In the genomic region with DNA sequence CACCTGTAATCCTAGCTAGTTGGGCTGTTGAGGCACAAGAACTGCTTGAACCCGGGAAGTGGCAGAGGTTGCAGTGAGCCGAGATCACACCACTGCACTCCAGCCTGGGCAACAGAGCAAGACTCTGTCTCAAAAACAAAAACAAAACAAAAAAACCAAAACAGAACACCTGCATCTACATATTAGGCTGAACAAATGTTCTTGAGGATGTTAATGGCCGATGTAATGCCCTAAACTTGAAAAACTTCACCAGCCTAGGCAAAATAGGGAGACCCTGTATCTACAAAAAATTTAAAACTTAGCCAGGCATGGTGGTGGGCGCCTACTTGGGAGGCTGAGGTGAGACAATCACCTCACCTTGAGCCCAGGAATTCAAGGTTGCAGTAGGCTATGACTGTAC, we compare ENCODE assay signal across 19 cellular contexts. TPM values are rescaled to one million over a fixed set of nuclear protein-coding genes. Genes with fewer than 3 reads are reported as not detected.
DNase-seq lines count a peak whose midpoint lies in the region; ATAC-seq and TF ChIP-seq lines count a peak whose summit lies in the region.
"Had no signal": no experiment of that assay in that cellular context is flagged by ENCODE, and none has a peak within 500 bp of the region (broad histone marks: within the 10 kb centered on the region; RNA-seq: fewer than 3 reads in every experiment).

No MANE protein-coding gene starts in this region.

- no peak overlapping the region for H3K4ac ChIP-seq in IMR-90 (ENCODE audit: low read depth, low read length)

- H4K8ac ChIP-seq in IMR-90 (ENCODE audit: low read depth in 2 of 2, low read length in 2 of 2): no peak overlapping the region

- CTCF ChIA-PET in IMR-90 (lab: Yijun Ruan, JAX): no interaction called here

- H3K9me3 ChIP-seq in IMR-90 (ENCODE audit: control insufficient read depth, insufficient read depth, low read length) (no peaks in the 10 kb centered on the region), osteoblast (ENCODE audit: low read depth, low read length) (no peaks in the 10 kb centered on the region)
- H3K9me3 ChIP-seq: BLaER1 had no signal

- no peaks in the 10 kb centered on the region for H3K9me3 Mint-ChIP-seq in activated T-cell treated with anti-CD3 and anti-CD28 coated beads, Interleukin-2, amount 50 U/mL, for 72 hours
- H3K9me3 Mint-ChIP-seq: CD14-positive monocyte; CD8-positive, alpha-beta T cell; IgD-negative memory B cell had no signal

- H2AFZ ChIP-seq in IMR-90 (replicated peaks; ENCODE audit: low read length, poor library complexity) (no peak overlapping the region), osteoblast (ENCODE audit: low read length) (no peak overlapping the region)

- no TSS peak for BruUV-seq in IMR-90 (replicated peaks; lab: Mats Ljungman, UMichigan)

- H3K79me1 ChIP-seq in IMR-90 (ENCODE audit: low read depth in 1 of 2, low read length in 2 of 2): peaks cover 12 to 67% of the 10 kb centered on the region in 2 experiments

- H3K4me2 ChIP-seq in IMR-90 (ENCODE audit: low read depth, low read length): no peak overlapping the region
- no peak overlapping the region for H3K4me2 ChIP-seq in osteoblast (ENCODE audit: insufficient read depth, low read length)
- H3K4me2 ChIP-seq: BLaER1 had no signal

- H3K4me3 Mint-ChIP-seq in activated T-cell treated with anti-CD3 and anti-CD28 coated beads, Interleukin-2, amount 50 U/mL, for 72 hours: no peak overlapping the region
- H3K4me3 Mint-ChIP-seq: CD14-positive monocyte; CD8-positive, alpha-beta T cell; IgD-negative memory B cell had no signal

- H3K36me3 ChIP-seq in IMR-90 (ENCODE audit: control insufficient read depth, insufficient read depth, low read length) (no peaks in the 10 kb centered on the region; the same call in 1 of the 2 replicates), osteoblast (ENCODE audit: insufficient read depth, low read length) (no peaks in the 10 kb centered on the region)

- TF ChIP-seq CTCF in IMR-90 (conservative IDR thresholded peaks at IDR 0.05; ENCODE audit: low read depth, low read length) (no peak), osteoblast (IDR thresholded peaks at IDR 0.05; ENCODE audit: extremely low read depth, low read depth, low read length) (no peak), lower leg skin (IDR thresholded peaks at IDR 0.05) (no peak)

- no peak for ATAC-seq in activated T-cell treated with anti-CD3 and anti-CD28 coated beads, Interleukin-2, amount 50 U/mL, for 72 hours (replicated peaks in 1 of 2)
- ATAC-seq in IMR-90 (ENCODE audit: low read depth): no peak
- ATAC-seq: CD8-positive, alpha-beta T cell; HCT116 had no signal

- H3K23ac ChIP-seq in IMR-90 (ENCODE audit: low read depth, low read length): no peak overlapping the region

- H2BK120ac ChIP-seq in IMR-90 (ENCODE audit: low read depth, low read length): no peak overlapping the region

- intact Hi-C loops in IMR-90 (cut with micrococcal nuclease) (no loop called here), lower leg skin (cut with DNase I; ENCODE audit: low total_unique reads) (no loop called here)

- no peak overlapping the region for H4K5ac ChIP-seq in IMR-90 (ENCODE audit: low read depth, low read length)

- 0 out of 2 replicates have a peak overlapping the region, but pooled peaks have one; percentile 7 for H3K14ac ChIP-seq in IMR-90 (replicated peaks; ENCODE audit: low read depth, low read length)

- H2BK20ac ChIP-seq in IMR-90 (ENCODE audit: low read depth, low read length): no peak overlapping the region

- no peak overlapping the region for H2BK15ac ChIP-seq in IMR-90 (ENCODE audit: low read depth, low read length)

- H3K18ac ChIP-seq in IMR-90 (ENCODE audit: low read depth, low read length): no peak overlapping the region

- H3K27me3 Mint-ChIP-seq in activated T-cell treated with anti-CD3 and anti-CD28 coated beads, Interleukin-2, amount 50 U/mL, for 72 hours (ENCODE audit: low read depth): no peaks in the 10 kb centered on the region
- H3K27me3 Mint-ChIP-seq: IgD-negative memory B cell had no signal

- peak overlapping the region; percentile 27 for H3K27ac Mint-ChIP-seq in activated T-cell treated with anti-CD3 and anti-CD28 coated beads, Interleukin-2, amount 50 U/mL, for 72 hours

- no peak for TF ChIP-seq RAD21 in IMR-90 (IDR thresholded peaks at IDR 0.05; ENCODE audit: low read length)

- peaks cover 53% of the 10 kb centered on the region for H3K4me1 Mint-ChIP-seq in activated T-cell treated with anti-CD3 and anti-CD28 coated beads, Interleukin-2, amount 50 U/mL, for 72 hours (ENCODE audit: low read depth)

- no peak overlapping the region for H2AK9ac ChIP-seq in IMR-90 (replicated peaks; ENCODE audit: low read depth, low read length, poor library complexity)

- H3K4me1 ChIP-seq in IMR-90 (ENCODE audit: control insufficient read depth, insufficient read depth, low read length): peaks cover 6% of the 10 kb centered on the region
- H3K4me1 ChIP-seq in osteoblast (ENCODE audit: insufficient read depth, low read length): peaks cover 16% of the 10 kb centered on the region

- DNase-seq in activated T-cell treated with anti-CD3 and anti-CD28 coated beads, Interleukin-2, amount 50 U/mL, for 72 hours: no peak
- DNase-seq in activated T-cell treated with anti-CD3 and anti-CD28 coated beads, Interleukin-2, amount 50 U/mL, for 48 hours: no peak
- DNase-seq in IMR-90: no peak
- no peak for DNase-seq in osteoblast (ENCODE audit: insufficient read length, low spot score, missing footprints)
- DNase-seq in lower leg skin (ENCODE audit: low spot score in 2 of 2): no peak
- no peak for DNase-seq in MV-4-11 (lab: John Stamatoyannopoulos, UW)
- DNase-seq in epidermal melanocyte (ENCODE audit: insufficient read length, low spot score): no peak
- DNase-seq: 8988T; Calu3; CD8-positive, alpha-beta T cell; DMS79 treated with DMSO at 0.1 percent for 48 hours; GF-D8; GOT3; H7 had no signal

- H3K9me1 ChIP-seq in IMR-90 (ENCODE audit: insufficient read depth, low read length): peaks cover 17% of the 10 kb centered on the region

- no peak overlapping the region for H3K56ac ChIP-seq in IMR-90 (ENCODE audit: extremely low read depth, insufficient read depth, low read length)

- TF ChIP-seq POLR2A in IMR-90 (IDR thresholded peaks at IDR 0.05; ENCODE audit: low read depth, low read length): no peak
- TF ChIP-seq POLR2A in lower leg skin (IDR thresholded peaks at IDR 0.05): no peak

- H4K20me1 ChIP-seq in IMR-90 (ENCODE audit: insufficient read depth, low read length) (peaks cover 78% of the 10 kb centered on the region), osteoblast (ENCODE audit: insufficient read depth, low read length) (peaks cover 58% of the 10 kb centered on the region)

- H2AK5ac ChIP-seq in IMR-90 (ENCODE audit: low read depth, low read length): no peak overlapping the region; the same call in 1 of the 2 replicates

- H2BK5ac ChIP-seq in IMR-90 (ENCODE audit: low read depth, low read length, poor library complexity, severe bottlenecking): no peak overlapping the region

- peaks cover 0 to 4% of the 10 kb centered on the region in 2 donors for H3K36me3 Mint-ChIP-seq in activated T-cell treated with anti-CD3 and anti-CD28 coated beads, Interleukin-2, amount 50 U/mL, for 72 hours (ENCODE audit: insufficient read depth in 2 of 2)

- H3K4me3 ChIP-seq in IMR-90 (ENCODE audit: insufficient read depth, low read depth, low read length) (no peak overlapping the region), osteoblast (ENCODE audit: insufficient read depth, low read length) (no peak overlapping the region), lower leg skin (ENCODE audit: low read depth, poor library complexity, severe bottlenecking) (no peak overlapping the region)
- H3K4me3 ChIP-seq: BLaER1 had no signal

- WGBS in IMR-90 (ENCODE audit: extremely low coverage in 2 of 2, insufficient read length in 1 of 2), 2 experiments: 100% methylated on average over 1 of the region's 4 CpGs; no CpG with 5 or more reads in 1 of the 2 experiments
- WGBS in lower leg skin, 2 donors: 96 to 99% methylated on average over 4 of the region's 4 CpGs

- H3K27me3 ChIP-seq in IMR-90 (ENCODE audit: control insufficient read depth, insufficient read depth, low read length): no peaks in the 10 kb centered on the region
- no peaks in the 10 kb centered on the region for H3K27me3 ChIP-seq in osteoblast (ENCODE audit: insufficient read depth, low read length)
- H3K27me3 ChIP-seq: BLaER1 had no signal

- peak overlapping the region; percentile 41; the same call in 1 of the 2 replicates for H3K27ac ChIP-seq in IMR-90 (ENCODE audit: insufficient read depth, low read length)
- H3K27ac ChIP-seq in osteoblast (ENCODE audit: low read depth, low read length): peak overlapping the region; percentile 37
- H3K27ac ChIP-seq: BLaER1, HL-60 had no signal

- POLR2A ChIA-PET in IMR-90 (lab: Charles Lee; ENCODE audit: unreplicated experiment): interaction anchor here (1.5 kb wide), 1 partner anchor 18 kb away, joined by 7 read pairs; the partner anchor contains the start of gene GPBP1L1

- dilution Hi-C loops in IMR-90 (cut with HindIII; ENCODE audit: low sequenced_read_pairs, unreplicated experiment): no loop called here

- peaks cover 98% of the 10 kb centered on the region for H3K79me2 ChIP-seq in osteoblast (ENCODE audit: insufficient read depth, low read length)

- in situ Hi-C loops in IMR-90 (cut with MboI; ENCODE audit: low sequenced_read_pairs): no loop called here

- no peak overlapping the region for H3K9ac ChIP-seq in IMR-90 (ENCODE audit: low read depth, low read length)
- H3K9ac ChIP-seq: BLaER1 had no signal

- no peak overlapping the region for H4K91ac ChIP-seq in IMR-90 (ENCODE audit: insufficient read depth, low read depth, low read length)

RNA-seq across cellular contexts. Expression of gene GPBP1L1, which starts 17.8 kb away (rescaled TPM):
- total RNA-seq in activated T-cell treated with anti-CD3 and anti-CD28 coated beads, Interleukin-2, amount 50 U/mL, for 72 hours: 100 to 1,000 TPM; 140 to 146 TPM
- total RNA-seq in IMR-90 (2012; rRNA removed): 57.4 and 83.6 TPM in 2 replicates
- 24.0 and 31.5 TPM in 2 replicates for polyA plus RNA-seq in IMR-90 (2012; rRNA removed)
- 7.6 and 13.7 TPM in 2 replicates for polyA plus RNA-seq in IMR-90 (2012; cell fraction: cytosol; rRNA removed)
- 12.7 and 65.0 TPM in 2 replicates for polyA plus RNA-seq in IMR-90 (2012; cell fraction: nucleus; rRNA removed; ENCODE audit: low replicate concordance)
- 94.3 and 97.4 TPM in 2 replicates for total RNA-seq in osteoblast
- total RNA-seq in lower leg skin: 100 to 1,000 TPM; 109 to 121 (median 111) TPM

RNA-seq across cellular contexts. Expression of gene TMEM69, which starts 19.5 kb away (rescaled TPM):
- total RNA-seq in activated T-cell treated with anti-CD3 and anti-CD28 coated beads, Interleukin-2, amount 50 U/mL, for 72 hours: 10 to 100 TPM; 28.3 to 30.3 TPM
- total RNA-seq in IMR-90 (2012; rRNA removed) (14.2 and 19.9 TPM in 2 replicates), osteoblast (10.5 and 11.8 TPM in 2 replicates), lower leg skin (10 to 100 TPM; 21.8 to 32.9 (median 22.8) TPM)
- 31.8 and 33.6 TPM in 2 replicates for polyA plus RNA-seq in IMR-90 (2012; rRNA removed)
- polyA plus RNA-seq in IMR-90 (2012; cell fraction: cytosol; rRNA removed): 15.4 and 24.5 TPM in 2 replicates
- 3.3 and 15.9 TPM in 2 replicates for polyA plus RNA-seq in IMR-90 (2012; cell fraction: nucleus; rRNA removed; ENCODE audit: low replicate concordance)

RNA-seq across cellular contexts. Expression of gene CCDC17, which starts 44.7 kb away (rescaled TPM):
- 1 to 10 TPM; 5.2 to 5.9 TPM for total RNA-seq in activated T-cell treated with anti-CD3 and anti-CD28 coated beads, Interleukin-2, amount 50 U/mL, for 72 hours
- total RNA-seq in IMR-90 (2012; rRNA removed): 0.18 and 0.56 TPM in 2 replicates
- polyA plus RNA-seq in IMR-90 (2012; rRNA removed): 0.26 and 0.30 TPM in 2 replicates
- polyA plus RNA-seq in IMR-90 (2012; cell fraction: cytosol; rRNA removed): 0.09 and 0.26 TPM in 2 replicates
- polyA plus RNA-seq in IMR-90 (2012; cell fraction: nucleus; rRNA removed; ENCODE audit: low replicate concordance): 2.4 and 3.6 TPM in 2 replicates
- 0.72 and 1.5 TPM in 2 replicates for total RNA-seq in osteoblast
- 1 to 10 TPM; 1.4 to 2.1 (median 1.7) TPM for total RNA-seq in lower leg skin
- polyA plus RNA-seq: CD14-positive monocyte had no signal
